Comparison of ENCODE assay signal across 8 cellular contexts in genomic region chr12:92403210-92404175, GRCh38.
DNase-seq lines count a peak whose midpoint lies in the region; ATAC-seq and TF ChIP-seq lines count a peak whose summit lies in the region.

No MANE protein-coding gene starts in this region.

- H3K79me1 ChIP-seq in mesenchymal stem cell (replicated peaks; ENCODE audit: low read length, poor library complexity, severe bottlenecking), result no peaks in the 10 kb centered on the region

- no peak overlapping the region for H2BK5ac ChIP-seq in mesenchymal stem cell (ENCODE audit: low read depth, low read length, poor library complexity, severe bottlenecking)

- no peak overlapping the region for H3K4me2 ChIP-seq in mesenchymal stem cell (ENCODE audit: low read length, poor library complexity, severe bottlenecking)

- no peaks in the 10 kb centered on the region for H3K36me3 ChIP-seq in lower lobe of right lung
- no peaks in the 10 kb centered on the region for H3K36me3 ChIP-seq in mesenchymal stem cell (ENCODE audit: control insufficient read depth in 1 of 2, insufficient read depth in 2 of 2, low read depth in 1 of 2, low read length in 2 of 2)

- no peak overlapping the region for H3K23ac ChIP-seq in mesenchymal stem cell (ENCODE audit: low read length in 2 of 2)

- H3K14ac ChIP-seq in mesenchymal stem cell (ENCODE audit: low read length in 2 of 2), result no peak overlapping the region

- H3K9ac ChIP-seq in mesenchymal stem cell (ENCODE audit: low read length), result no peak overlapping the region

- ATAC-seq in GM19324 (IDR thresholded peaks at IDR 0.05; ENCODE audit: low FRiP score, unreplicated experiment) (peak; percentile 72), HG03103 (IDR thresholded peaks at IDR 0.05; ENCODE audit: low read depth, unreplicated experiment) (peak; percentile 85), lower lobe of right lung (peak; percentile 53 to 57)

- peak; percentile 68 for DNase-seq in activated CD4-positive, alpha-beta T cell treated with anti-CD3 and anti-CD28 coated beads for 48 hours
- DNase-seq in lower lobe of right lung, result no peak
- DNase-seq in iPS-NIHi11 (ENCODE audit: low spot score), result no peak
- DNase-seq in SIG-M5 treated with dmso at 0.1 percent for 504 hours (lab: John Stamatoyannopoulos, UW; ENCODE audit: unreplicated experiment), result no peak
- no peak for DNase-seq in mesenchymal stem cell
- DNase-seq in ureter (ENCODE audit: low spot score), result no peak

- no peak for TF ChIP-seq CTCF in lower lobe of right lung (IDR thresholded peaks at IDR 0.05)

- H3K27me3 ChIP-seq in lower lobe of right lung (ENCODE audit: low read depth) (no peaks in the 10 kb centered on the region), mesenchymal stem cell (ENCODE audit: control insufficient read depth in 1 of 2, insufficient read depth in 1 of 2, low read length in 2 of 2) (peaks cover 0 to 7% of the 10 kb centered on the region in 2 experiments)

- H3K4me1 ChIP-seq in lower lobe of right lung (no peaks in the 10 kb centered on the region), mesenchymal stem cell (ENCODE audit: control insufficient read depth, insufficient read depth, low read depth, low read length) (no peaks in the 10 kb centered on the region)

- no peak overlapping the region for H2AK5ac ChIP-seq in mesenchymal stem cell (ENCODE audit: low read length, severe bottlenecking)

- no peak overlapping the region for H3K18ac ChIP-seq in mesenchymal stem cell (ENCODE audit: low read depth in 1 of 2, low read length in 2 of 2)

- intact Hi-C loops in lower lobe of right lung (cut with DNase I), result no loop called here

- H2BK15ac ChIP-seq in mesenchymal stem cell (ENCODE audit: low read depth, poor library complexity, severe bottlenecking), result no peak overlapping the region

- no peak overlapping the region for H2BK12ac ChIP-seq in mesenchymal stem cell (ENCODE audit: low read length in 2 of 2)

- H3K27ac ChIP-seq in lower lobe of right lung (no peak overlapping the region), mesenchymal stem cell (ENCODE audit: low read length, poor library complexity, severe bottlenecking) (no peak overlapping the region)

- H4K8ac ChIP-seq in mesenchymal stem cell (ENCODE audit: low read length), result no peak overlapping the region

- no peak overlapping the region for H3K4ac ChIP-seq in mesenchymal stem cell (ENCODE audit: low read depth in 1 of 2, low read length in 2 of 2)

- H3K4me3 ChIP-seq in lower lobe of right lung (no peak overlapping the region), mesenchymal stem cell (ENCODE audit: insufficient read depth in 1 of 2, low read depth in 1 of 2, low read length in 2 of 2) (no peak overlapping the region)

- no peak overlapping the region for H2BK120ac ChIP-seq in mesenchymal stem cell (ENCODE audit: low read depth, low read length)

- no peak overlapping the region for H2AFZ ChIP-seq in mesenchymal stem cell (ENCODE audit: low read depth, low read length)

- H3K9me3 ChIP-seq in lower lobe of right lung (no peaks in the 10 kb centered on the region), mesenchymal stem cell (ENCODE audit: control insufficient read depth, low read length) (no peaks in the 10 kb centered on the region)

- WGBS in mesenchymal stem cell, result 81% methylated on average over 3 of the region's 3 CpGs

- H4K91ac ChIP-seq in mesenchymal stem cell (ENCODE audit: low read length), result no peak overlapping the region
